In the genomic region with DNA sequence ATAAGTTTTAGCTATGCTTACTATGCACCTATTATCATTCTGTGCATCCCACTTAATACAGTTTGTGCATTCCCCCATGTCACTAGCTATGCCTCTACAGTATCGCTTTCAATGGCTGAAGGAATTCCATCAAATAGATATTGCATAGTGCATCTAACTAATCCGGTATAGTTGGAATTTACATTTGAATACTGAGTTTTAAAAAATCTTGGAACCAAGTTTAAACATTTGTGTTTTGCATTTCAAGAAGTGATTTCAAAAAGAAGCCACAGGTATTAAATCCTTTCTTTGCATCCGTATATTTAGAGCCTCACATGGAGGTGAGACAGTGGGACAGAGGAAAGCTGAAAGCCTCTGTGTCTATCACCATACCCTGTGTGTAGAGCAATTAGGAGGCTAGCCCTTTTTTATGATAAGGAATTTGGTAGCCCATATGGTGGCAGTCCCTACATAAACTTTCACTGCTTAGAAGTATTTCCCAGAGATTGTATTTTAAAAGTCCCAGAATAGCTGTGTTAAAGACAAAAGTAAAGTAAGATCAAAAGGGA, we compare ENCODE assay signal across 20 cellular contexts.
DNase-seq lines count a peak whose midpoint lies in the region; ATAC-seq lines count a peak whose summit lies in the region.
"Had no signal": no experiment of that assay in that cellular context is flagged by ENCODE, and none has a peak within 500 bp of the region (broad histone marks: within the 10 kb centered on the region; RNA-seq: fewer than 3 reads in every experiment).

No MANE protein-coding gene starts in this region.

- no peaks in the 10 kb centered on the region for H3K27me3 ChIP-seq in CD4-positive, alpha-beta memory T cell (ENCODE audit: insufficient read depth, low read length)
- H3K27me3 ChIP-seq in iPS-20b (ENCODE audit: insufficient read depth, low read length) = no peaks in the 10 kb centered on the region
- H3K27me3 ChIP-seq: body of pancreas, colonic mucosa, tibial nerve had no signal

- CTCF ChIA-PET in CD4-positive, alpha-beta memory T cell (lab: Charles Lee; ENCODE audit: partially characterized antibody) = interaction anchor here (0.8 to 1.9 kb wide), 8 partner anchors 10 to 72 kb away, joined by 3 to 8 read pairs (median 4); no protein-coding TSS in a partner anchor
- CTCF ChIA-PET in T-cell (lab: Charles Lee) = interaction anchor here in 1 of 2 donors (1.1 to 2.3 kb wide), 5 partner anchors 10 to 153 kb away, joined by 3 to 5 read pairs (median 3); no protein-coding TSS in a partner anchor

- H3K4me1 ChIP-seq in CD4-positive, alpha-beta memory T cell (ENCODE audit: insufficient read depth, low read length) = peaks cover 93% of the 10 kb centered on the region
- H3K4me1 ChIP-seq in iPS-20b (ENCODE audit: insufficient read depth, low read length) = peaks cover 15% of the 10 kb centered on the region
- H3K4me1 ChIP-seq: body of pancreas, colonic mucosa, lower lobe of right lung had no signal

- no peaks in the 10 kb centered on the region for H3K9me3 Mint-ChIP-seq in T-helper 2 cell treated with Interferon-gamma antibody and Interleukin-4, amounts not matched to agents 5 μg/mL and 100 μg/mL, for 36 hours
- H3K9me3 Mint-ChIP-seq in CD4-positive, alpha-beta memory T cell = peaks cover 0 to 7% (median 2%) of the 10 kb centered on the region in 8 donors
- H3K9me3 Mint-ChIP-seq in T-cell = peaks cover 0 to 4% (median 3%) of the 10 kb centered on the region in 3 donors

- ATAC-seq in T-cell (replicated peaks in 1 of 4) (peak in 1 of 4 experiments; percentile 3), HG03139 (IDR thresholded peaks at IDR 0.05; ENCODE audit: unreplicated experiment) (no peak), HG02571 (IDR thresholded peaks at IDR 0.05; ENCODE audit: unreplicated experiment) (no peak)
- ATAC-seq: body of pancreas had no signal

- DNase-seq in T-helper 2 cell treated with Interferon-gamma antibody and Interleukin-4, amounts not matched to agents 5 μg/mL and 100 μg/mL, for 36 hours (ENCODE audit: low spot score) = no peak
- no peak for DNase-seq in T-helper 2 cell
- DNase-seq in CD4-positive, alpha-beta memory T cell = no peak
- DNase-seq in T-cell = no peak
- no peak for DNase-seq in HK-2 (ENCODE audit: unreplicated experiment)
- DNase-seq: 8988T, C1 segment of cervical spinal cord, colonic mucosa, GDM1, lower lobe of right lung, NCI-H2107, NCI-H526 treated with DMSO at 0.1 percent for 48 hours, OCI-M1, SHP77, WERI-Rb-1 had no signal

- no peaks in the 10 kb centered on the region for H3K27me3 Mint-ChIP-seq in T-helper 2 cell treated with Interferon-gamma antibody and Interleukin-4, amounts not matched to agents 5 μg/mL and 100 μg/mL, for 36 hours (ENCODE audit: low read depth)
- H3K27me3 Mint-ChIP-seq in CD4-positive, alpha-beta memory T cell = no peaks in the 10 kb centered on the region
- H3K27me3 Mint-ChIP-seq in T-cell = no peaks in the 10 kb centered on the region

- no peaks in the 10 kb centered on the region for H3K9me3 ChIP-seq in CD4-positive, alpha-beta memory T cell (ENCODE audit: control insufficient read depth in 1 of 2, low read length in 2 of 2)
- H3K9me3 ChIP-seq in iPS-20b (ENCODE audit: insufficient read depth, low read depth, low read length) = no peaks in the 10 kb centered on the region
- H3K9me3 ChIP-seq: body of pancreas, colonic mucosa, lower lobe of right lung, tibial nerve had no signal

- H3K27ac Mint-ChIP-seq in T-helper 2 cell treated with Interferon-gamma antibody and Interleukin-4, amounts not matched to agents 5 μg/mL and 100 μg/mL, for 36 hours = peak overlapping the region; percentile 99
- H3K27ac Mint-ChIP-seq in CD4-positive, alpha-beta memory T cell = peak overlapping the region; percentile 91 to 99 (median 96)
- H3K27ac Mint-ChIP-seq in T-cell = peak overlapping the region; percentile 97 to 98

- H3K9ac ChIP-seq in iPS-20b (ENCODE audit: low read depth, low read length) = 0 out of 2 replicates have a peak overlapping the region, but pooled peaks have one; percentile 17

- H3K36me3 Mint-ChIP-seq in T-helper 2 cell treated with Interferon-gamma antibody and Interleukin-4, amounts not matched to agents 5 μg/mL and 100 μg/mL, for 36 hours (ENCODE audit: low read depth) = peaks cover 45% of the 10 kb centered on the region
- peaks cover 6 to 10% of the 10 kb centered on the region in 2 donors for H3K36me3 Mint-ChIP-seq in CD4-positive, alpha-beta memory T cell
- peaks cover 31% of the 10 kb centered on the region for H3K36me3 Mint-ChIP-seq in T-cell

- peak overlapping the region; percentile 47 for H3K27ac ChIP-seq in CD4-positive, alpha-beta memory T cell (ENCODE audit: low read depth, low read length)
- no peak overlapping the region for H3K27ac ChIP-seq in iPS-20b (ENCODE audit: low read length)
- H3K27ac ChIP-seq: body of pancreas, colonic mucosa, lower lobe of right lung, tibial nerve, WERI-Rb-1 had no signal

- H3K4me3 ChIP-seq in CD4-positive, alpha-beta memory T cell (ENCODE audit: low read length in 2 of 2) = peak overlapping the region in 1 of 2 donors; percentile 18
- H3K4me3 ChIP-seq in iPS-20b (ENCODE audit: low read length) = no peak overlapping the region; the same call in 1 of the 2 replicates
- H3K4me3 ChIP-seq: body of pancreas, colonic mucosa, lower lobe of right lung had no signal

- POLR2A ChIA-PET in CD4-positive, alpha-beta memory T cell (lab: Charles Lee; ENCODE audit: partially characterized antibody) = interaction anchor here (0.6 to 3.5 kb wide), 19 partner anchors 10 to 558 kb away, joined by 3 to 24 read pairs (median 6); no protein-coding TSS in a partner anchor
- POLR2A ChIA-PET in T-cell (lab: Charles Lee) = interaction anchor here (0.6 to 0.8 kb wide), 4 partner anchors 16 to 45 kb away, joined by 3 to 5 read pairs (median 4); no protein-coding TSS in a partner anchor

- H3K36me3 ChIP-seq in CD4-positive, alpha-beta memory T cell (ENCODE audit: insufficient read depth, low read length) = no peaks in the 10 kb centered on the region
- H3K36me3 ChIP-seq in iPS-20b (ENCODE audit: insufficient read depth, low read depth, low read length) = no peaks in the 10 kb centered on the region
- H3K36me3 ChIP-seq: colonic mucosa, lower lobe of right lung, tibial nerve, WERI-Rb-1 had no signal

- peaks cover 60% of the 10 kb centered on the region for H3K4me1 Mint-ChIP-seq in T-helper 2 cell treated with Interferon-gamma antibody and Interleukin-4, amounts not matched to agents 5 μg/mL and 100 μg/mL, for 36 hours (ENCODE audit: low read depth)
- H3K4me1 Mint-ChIP-seq in CD4-positive, alpha-beta memory T cell = peaks cover 53 to 86% (median 75%) of the 10 kb centered on the region in 4 donors
- H3K4me1 Mint-ChIP-seq in T-cell = peaks cover 84 to 91% (median 89%) of the 10 kb centered on the region in 3 donors

- H3K4me3 Mint-ChIP-seq in T-helper 2 cell treated with Interferon-gamma antibody and Interleukin-4, amounts not matched to agents 5 μg/mL and 100 μg/mL, for 36 hours = peak overlapping the region; percentile 84
- peak overlapping the region; percentile 67 to 88 (median 84) for H3K4me3 Mint-ChIP-seq in CD4-positive, alpha-beta memory T cell
- peak overlapping the region; percentile 66 to 72 (median 72) for H3K4me3 Mint-ChIP-seq in T-cell

- intact Hi-C loops in CD4-positive, alpha-beta memory T cell (cut with micrococcal nuclease) = loop anchor here (1.0 to 10.0 kb wide), 2 partner anchors 70 to 555 kb away; no protein-coding TSS in a partner anchor
